ENCODE assay signal across 10 cellular contexts in the genomic region with DNA sequence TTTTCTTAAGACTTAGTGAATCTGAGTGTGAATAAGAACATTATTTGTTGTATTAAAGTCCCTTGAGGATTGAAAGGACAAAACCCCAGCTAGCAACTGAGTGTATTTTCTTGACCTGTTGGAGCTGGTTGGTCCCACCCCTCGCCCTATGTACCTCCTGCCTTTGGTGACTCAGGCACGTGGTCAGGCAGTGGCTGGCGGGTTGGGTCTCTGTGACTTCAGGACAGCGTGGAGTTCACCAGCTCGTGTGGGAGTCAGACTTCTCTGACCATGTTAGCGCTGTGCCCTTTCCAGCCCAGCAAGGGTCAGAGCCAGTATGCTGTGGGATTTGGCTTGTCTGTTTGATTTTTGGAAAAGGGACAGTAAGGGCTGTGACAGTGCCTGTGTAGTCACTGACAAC.
DNase-seq lines count a peak whose midpoint lies in the region; ATAC-seq and TF ChIP-seq lines count a peak whose summit lies in the region.
"Had no signal": no experiment of that assay in that cellular context is flagged by ENCODE, and none has a peak within 500 bp of the region (broad histone marks: within the 10 kb centered on the region; RNA-seq: fewer than 3 reads in every experiment).

No MANE protein-coding gene starts in this region.

- peak overlapping the region in 2 of 3 donors; percentile 26 to 51 for H3K27ac Mint-ChIP-seq in CD4-positive, CD25-positive, alpha-beta regulatory T cell

- H3K9me3 Mint-ChIP-seq in CD4-positive, CD25-positive, alpha-beta regulatory T cell: no peaks in the 10 kb centered on the region

- TF ChIP-seq CTCF in gastrocnemius medialis (IDR thresholded peaks at IDR 0.05 in 4 of 5, conservative IDR thresholded peaks at IDR 0.05 in 1 of 5): no peak

- H3K4me3 ChIP-seq in CD4-positive, CD25-positive, alpha-beta regulatory T cell (ENCODE audit: low read depth, low read length): no peak overlapping the region
- no peak overlapping the region for H3K4me3 ChIP-seq in gastrocnemius medialis

- H3K4me3 Mint-ChIP-seq in CD4-positive, CD25-positive, alpha-beta regulatory T cell: no peak overlapping the region

- no peak for ATAC-seq in CD4-positive, CD25-positive, alpha-beta regulatory T cell (ENCODE audit: low read depth in 2 of 2)
- ATAC-seq in gastrocnemius medialis: peak; percentile 9 to 10
- no peak for ATAC-seq in HG02610 (IDR thresholded peaks at IDR 0.05; ENCODE audit: unreplicated experiment)

- no peaks in the 10 kb centered on the region for H3K9me3 ChIP-seq in CD4-positive, CD25-positive, alpha-beta regulatory T cell (ENCODE audit: control insufficient read depth in 2 of 2, low read length in 2 of 2)
- no peaks in the 10 kb centered on the region for H3K9me3 ChIP-seq in gastrocnemius medialis

- in situ Hi-C loops in gastrocnemius medialis (cut with MboI; ENCODE audit: low sequenced_read_pairs in 4 of 4): loop anchor here in 1 of 4 donors (25.0 kb wide), 1 partner anchor 107 kb away; a partner anchor contains a TSS

- TF ChIP-seq POLR2A in gastrocnemius medialis (IDR thresholded peaks at IDR 0.05): no peak

- H3K27ac ChIP-seq in CD4-positive, CD25-positive, alpha-beta regulatory T cell (ENCODE audit: insufficient read depth, low read length, poor library complexity, severe bottlenecking): no peak overlapping the region
- H3K27ac ChIP-seq in gastrocnemius medialis: peak overlapping the region; percentile 85 to 95 (median 94)

- H3K4me1 Mint-ChIP-seq in CD4-positive, CD25-positive, alpha-beta regulatory T cell: peaks cover 0 to 10% (median 4%) of the 10 kb centered on the region in 4 donors

- DNase-seq in CD4-positive, CD25-positive, alpha-beta regulatory T cell: no peak
- peak; percentile 45 for DNase-seq in RPMI7951 (ENCODE audit: low read depth)
- peak; percentile 31 for DNase-seq in fibroblast of peridontal ligament (ENCODE audit: extremely low read depth)
- DNase-seq in gastrocnemius medialis: peak in 1 of 2 donors; percentile 65
- DNase-seq in COLO829 (ENCODE audit: low spot score): no peak
- no peak for DNase-seq in middle frontal gyrus (ENCODE audit: extremely low spot score, low spot score)
- DNase-seq in SIG-M5 (lab: John Stamatoyannopoulos, UW): no peak
- DNase-seq: activated CD8-positive, alpha-beta memory T cell treated with anti-CD3 and anti-CD28 coated beads, Interleukin-2, amount 50 U/mL, for 4 hours; MM.1S had no signal

- peaks cover 74% of the 10 kb centered on the region for H3K36me3 ChIP-seq in CD4-positive, CD25-positive, alpha-beta regulatory T cell (ENCODE audit: control insufficient read depth, insufficient read depth, low read length)
- peaks cover 0 to under 1% of the 10 kb centered on the region in 2 donors for H3K36me3 ChIP-seq in gastrocnemius medialis

- intact Hi-C loops in gastrocnemius medialis (cut with DNase I; ENCODE audit: low total_unique reads): loop anchor here (2.0 to 10.0 kb wide), 4 partner anchors 113 to 487 kb away; a partner anchor contains a TSS

- no peaks in the 10 kb centered on the region for H3K27me3 Mint-ChIP-seq in CD4-positive, CD25-positive, alpha-beta regulatory T cell

- H3K27me3 ChIP-seq in CD4-positive, CD25-positive, alpha-beta regulatory T cell (ENCODE audit: control insufficient read depth, insufficient read depth, low read length): no peaks in the 10 kb centered on the region
- H3K27me3 ChIP-seq in gastrocnemius medialis: no peaks in the 10 kb centered on the region

- no peaks in the 10 kb centered on the region for H3K4me1 ChIP-seq in CD4-positive, CD25-positive, alpha-beta regulatory T cell (ENCODE audit: control insufficient read depth, insufficient read depth, low read length, poor library complexity, severe bottlenecking)
- H3K4me1 ChIP-seq in gastrocnemius medialis: peaks cover 65% of the 10 kb centered on the region in 2 donors

- peaks cover 32% of the 10 kb centered on the region for H3K36me3 Mint-ChIP-seq in CD4-positive, CD25-positive, alpha-beta regulatory T cell

Comparison
In these comparisons a context has a peak if more than half of its experiments do, and no peak if none do; other contexts are left out.
1. ATAC-seq: peak in gastrocnemius medialis (2 of 2); none in CD4-positive, CD25-positive, alpha-beta regulatory T cell (0 of 2) and HG02610 (single experiment).
2. DNase-seq: peak in RPMI7951 (single experiment) and fibroblast of peridontal ligament (single experiment); none in CD4-positive, CD25-positive, alpha-beta regulatory T cell (0 of 3), COLO829 (single experiment), middle frontal gyrus (single experiment) and SIG-M5 (single experiment).